ENCODE assay signal across 8 cellular contexts in genomic region chr22:24433868-24434471, GRCh38. TPM values are rescaled to one million over a fixed set of nuclear protein-coding genes. Genes with fewer than 3 reads are reported as not detected.
A peak's percentile ranks its signal among the peaks of the same experiment; 100 is the strongest.
DNase-seq lines count a peak whose midpoint lies in the region; ATAC-seq and TF ChIP-seq lines count a peak whose summit lies in the region.

No MANE protein-coding gene starts in this region.

- no peaks in the 10 kb centered on the region for H3K36me3 ChIP-seq in Peyer's patch
- H3K36me3 ChIP-seq in effector memory CD4-positive, alpha-beta T cell (ENCODE audit: control insufficient read depth, insufficient read depth, low read length): peaks cover 17% of the 10 kb centered on the region
- peaks cover 0 to 31% (median 2%) of the 10 kb centered on the region in 6 donors for H3K36me3 ChIP-seq in spleen
- H3K36me3 ChIP-seq in hepatocyte (replicated peaks; ENCODE audit: insufficient read depth, low read depth): no peaks in the 10 kb centered on the region

- H3K9me3 ChIP-seq in Peyer's patch (no peaks in the 10 kb centered on the region), spleen (no peaks in the 10 kb centered on the region), hepatocyte (ENCODE audit: low read depth) (no peaks in the 10 kb centered on the region)
- H3K9me3 ChIP-seq in effector memory CD4-positive, alpha-beta T cell (ENCODE audit: control insufficient read depth, low read length): no peaks in the 10 kb centered on the region

- peak; percentile 83 for TF ChIP-seq POLR2A in GM18526 (IDR thresholded peaks at IDR 0.05; ENCODE audit: extremely low read depth, insufficient read length)
- no peak for TF ChIP-seq POLR2A in Peyer's patch (IDR thresholded peaks at IDR 0.05)
- no peak for TF ChIP-seq POLR2A in spleen (IDR thresholded peaks at IDR 0.05)

- 43 to 55% (median 48%) methylated on average over 9 to 10 of the region's 10 CpGs for WGBS in spleen, 5 donors
- 91% methylated on average over 10 of the region's 10 CpGs for WGBS in hepatocyte (ENCODE audit: low lambda C conversion rate, missing lambda C conversion rate)

- TF ChIP-seq CTCF in Peyer's patch (IDR thresholded peaks at IDR 0.05): no peak
- TF ChIP-seq CTCF in spleen (IDR thresholded peaks at IDR 0.05 in 8 of 11, conservative IDR thresholded peaks at IDR 0.05 in 3 of 11): no peak
- TF ChIP-seq CTCF in hepatocyte (IDR thresholded peaks at IDR 0.05; ENCODE audit: poor library complexity): no peak

- DNase-seq in AG08395 (ENCODE audit: low spot score): peak; percentile 60
- DNase-seq in Peyer's patch: peak; percentile 34 to 79 (median 78)
- peak in 2 of 3 donors; percentile 13 to 32 for DNase-seq in effector memory CD4-positive, alpha-beta T cell
- peak; percentile 88 for DNase-seq in spleen
- DNase-seq in hepatocyte (ENCODE audit: low spot score): no peak
- DNase-seq in occipital lobe (lab: John Stamatoyannopoulos, UW): no peak

- H3K79me2 ChIP-seq in hepatocyte: no peaks in the 10 kb centered on the region

- no peak overlapping the region for H2AFZ ChIP-seq in hepatocyte

- intact Hi-C loops in spleen (cut with DNase I; ENCODE audit: low total_unique reads): no loop called here

- H3K4me2 ChIP-seq in hepatocyte: no peak overlapping the region

- H4K20me1 ChIP-seq in hepatocyte (ENCODE audit: insufficient read depth, poor library complexity, severe bottlenecking): no peaks in the 10 kb centered on the region

- H3K27ac ChIP-seq in Peyer's patch (peak overlapping the region; percentile 67 to 89 (median 76)), spleen (peak overlapping the region; percentile 50 to 96 (median 92)), hepatocyte (no peak overlapping the region)
- peak overlapping the region; percentile 71 for H3K27ac ChIP-seq in effector memory CD4-positive, alpha-beta T cell (ENCODE audit: insufficient read depth, low read length, poor library complexity, severe bottlenecking)

- peak; percentile 69 for ATAC-seq in HG02938 (IDR thresholded peaks at IDR 0.05; ENCODE audit: unreplicated experiment)

- H3K27me3 ChIP-seq in Peyer's patch: no peaks in the 10 kb centered on the region
- no peaks in the 10 kb centered on the region for H3K27me3 ChIP-seq in effector memory CD4-positive, alpha-beta T cell (replicated peaks; ENCODE audit: control insufficient read depth, insufficient read depth, low read length, poor library complexity, severe bottlenecking)
- no peaks in the 10 kb centered on the region for H3K27me3 ChIP-seq in spleen (replicated peaks in 1 of 7)
- no peaks in the 10 kb centered on the region for H3K27me3 ChIP-seq in hepatocyte

- H3K4me1 ChIP-seq in Peyer's patch (peaks cover 0 to 68% (median 49%) of the 10 kb centered on the region in 4 donors), spleen (peaks cover 75 to 100% (median 99%) of the 10 kb centered on the region in 6 donors), hepatocyte (ENCODE audit: insufficient read depth) (peaks cover 8% of the 10 kb centered on the region)
- peaks cover 71% of the 10 kb centered on the region for H3K4me1 ChIP-seq in effector memory CD4-positive, alpha-beta T cell (ENCODE audit: control insufficient read depth, insufficient read depth, low read length, poor library complexity, severe bottlenecking)

- H3K4me3 ChIP-seq in Peyer's patch: peak overlapping the region in 1 of 4 donors; percentile 18
- H3K4me3 ChIP-seq in effector memory CD4-positive, alpha-beta T cell (ENCODE audit: insufficient read depth, low read depth, low read length, poor library complexity, severe bottlenecking): peak overlapping the region; percentile 10
- H3K4me3 ChIP-seq in spleen: peak overlapping the region in 1 of 8 donors; percentile 60
- no peak overlapping the region for H3K4me3 ChIP-seq in hepatocyte

- H3K9me2 ChIP-seq in hepatocyte (replicated peaks; ENCODE audit: insufficient read depth): no peaks in the 10 kb centered on the region

RNA-seq across cellular contexts. Expression of gene ADORA2A, which starts 6.6 kb away (rescaled TPM):
- total RNA-seq in Peyer's patch: 1 to 10 TPM; 1.3 to 4.3 (median 2.6) TPM
- total RNA-seq in spleen: 10 to 100 TPM; 15.8 to 31.1 (median 25.2) TPM
- 10 to 100 TPM in 2 of 3 donors, 1 to 10 TPM in 1; 8.3 to 14.8 (median 14.2) TPM for polyA plus RNA-seq in spleen
- 1.2 and 2.0 TPM in 2 replicates for total RNA-seq in hepatocyte
- 3.3 and 4.0 TPM in 2 replicates for polyA plus RNA-seq in hepatocyte
- 8.0 TPM for total RNA-seq in occipital lobe

Comparison
In these comparisons a context has a peak if more than half of its experiments do, and no peak if none do; other contexts are left out.
1. DNase-seq: peak in AG08395 (single experiment), Peyer's patch (3 of 3), effector memory CD4-positive, alpha-beta T cell (2 of 3) and spleen (single experiment); none in hepatocyte (single experiment) and occipital lobe (single experiment).